14 cellular contexts compared by ENCODE assay signal in genomic region chr3:102113421-102114041, GRCh38.
DNase-seq lines count a peak whose midpoint lies in the region; ATAC-seq, FAIRE-seq and TF ChIP-seq lines count a peak whose summit lies in the region.
"Had no signal": no experiment of that assay in that cellular context is flagged by ENCODE, and none has a peak within 500 bp of the region (broad histone marks: within the 10 kb centered on the region; RNA-seq: fewer than 3 reads in every experiment).

No MANE protein-coding gene starts in this region.

- intact Hi-C loops in CD4-positive, alpha-beta T cell (cut with DNase I, micrococcal nuclease): loop anchor here in 1 of 2 experiments (1.0 to 10.0 kb wide), 5 partner anchors 36 to 263 kb away; no protein-coding TSS in a partner anchor

- H3K27me3 ChIP-seq in CD4-positive, alpha-beta T cell (ENCODE audit: control insufficient read depth, insufficient read depth, low read length): no peaks in the 10 kb centered on the region
- H3K27me3 ChIP-seq in bronchial epithelial cell (ENCODE audit: control insufficient read depth, insufficient read depth, low read length): no peaks in the 10 kb centered on the region
- H3K27me3 ChIP-seq: BLaER1 treated with 17β-estradiol and CSF1 and Interleukin-3, amounts not matched to agents 10 nM and 100 nM; breast epithelium had no signal

- TF ChIP-seq CTCF in CD4-positive, alpha-beta T cell (IDR thresholded peaks at IDR 0.05): no peak
- TF ChIP-seq CTCF in bronchial epithelial cell (IDR thresholded peaks at IDR 0.05; ENCODE audit: insufficient read depth, low read length, severe bottlenecking): no peak
- no peak for TF ChIP-seq CTCF in nephron (IDR thresholded peaks at IDR 0.05; ENCODE audit: unreplicated experiment in 3 of 3)

- peak overlapping the region; percentile 6 for H3K4me3 Mint-ChIP-seq in CD4-positive, alpha-beta T cell
- no peak overlapping the region for H3K4me3 Mint-ChIP-seq in nephron

- CTCF ChIA-PET in CD4-positive, alpha-beta T cell (lab: Charles Lee): no interaction called here

- no peaks in the 10 kb centered on the region for H3K9me3 ChIP-seq in CD4-positive, alpha-beta T cell (ENCODE audit: control insufficient read depth, low read length)

- H3K9me3 Mint-ChIP-seq in CD4-positive, alpha-beta T cell: no peaks in the 10 kb centered on the region
- peaks cover 5% of the 10 kb centered on the region for H3K9me3 Mint-ChIP-seq in nephron

- DNase-seq in CD4-positive, alpha-beta T cell: no peak
- DNase-seq in LoVo (ENCODE audit: low spot score) (peak; percentile 60), bronchial epithelial cell (ENCODE audit: low read depth) (peak; percentile 32), EL (no peak)
- DNase-seq: hippocampal formation, NCI-H2227 treated with DMSO at 0.1 percent for 48 hours had no signal

- no peak overlapping the region for H3K4me3 ChIP-seq in bronchial epithelial cell (ENCODE audit: low read depth, low read length)
- H3K4me3 ChIP-seq: BLaER1 treated with 17β-estradiol and CSF1 and Interleukin-3, amounts not matched to agents 10 nM and 100 nM; breast epithelium had no signal

- H3K27ac ChIP-seq in CD4-positive, alpha-beta T cell (ENCODE audit: low read depth, low read length): no peak overlapping the region
- H3K27ac ChIP-seq: BLaER1 treated with 17β-estradiol and CSF1 and Interleukin-3, amounts not matched to agents 10 nM and 100 nM; breast epithelium; parathyroid adenoma had no signal

- POLR2A ChIA-PET in CD4-positive, alpha-beta T cell (lab: Charles Lee): interaction anchor here (0.7 to 3.5 kb wide), 11 partner anchors 16 to 286 kb away, joined by 3 to 24 read pairs (median 3); partner anchors contain the start of gene NFKBIZ

- peak overlapping the region; percentile 88 for H3K27ac Mint-ChIP-seq in CD4-positive, alpha-beta T cell
- peak overlapping the region; percentile 56 to 75 (median 66) for H3K27ac Mint-ChIP-seq in nephron

- no peaks in the 10 kb centered on the region for H3K36me3 ChIP-seq in bronchial epithelial cell (ENCODE audit: control insufficient read depth, insufficient read depth, low read length)
- H3K36me3 ChIP-seq: BLaER1 treated with 17β-estradiol and CSF1 and Interleukin-3, amounts not matched to agents 10 nM and 100 nM; breast epithelium had no signal

- peak; percentile 50 for FAIRE-seq in bronchial epithelial cell (lab: Jason Lieb, UNC)

- peaks cover 49% of the 10 kb centered on the region for H3K4me1 Mint-ChIP-seq in CD4-positive, alpha-beta T cell (ENCODE audit: low read depth)
- no peaks in the 10 kb centered on the region for H3K4me1 Mint-ChIP-seq in nephron

- H3K36me3 Mint-ChIP-seq in CD4-positive, alpha-beta T cell (ENCODE audit: low read depth): no peaks in the 10 kb centered on the region
- H3K36me3 Mint-ChIP-seq in nephron (ENCODE audit: low read depth): no peaks in the 10 kb centered on the region

- H3K27me3 Mint-ChIP-seq in CD4-positive, alpha-beta T cell: no peaks in the 10 kb centered on the region
- H3K27me3 Mint-ChIP-seq in nephron (ENCODE audit: low read depth): no peaks in the 10 kb centered on the region

- no peak for ATAC-seq in CD4-positive, alpha-beta T cell (ENCODE audit: poor library complexity)
- ATAC-seq in HG03342 (IDR thresholded peaks at IDR 0.05; ENCODE audit: unreplicated experiment) (no peak), GM21619 (IDR thresholded peaks at IDR 0.05; ENCODE audit: unreplicated experiment) (no peak), HG03432 (IDR thresholded peaks at IDR 0.05; ENCODE audit: unreplicated experiment) (no peak)
- ATAC-seq: Panc1 had no signal

Comparison
In these comparisons a context has a peak if more than half of its experiments do, and no peak if none do; other contexts are left out.
1. DNase-seq: peak in LoVo (single experiment) and bronchial epithelial cell (single experiment); none in CD4-positive, alpha-beta T cell (0 of 10) and EL (single experiment).